10 cellular contexts compared by ENCODE assay signal in genomic region chr5:93249651-93250289, GRCh38.
A peak's percentile ranks its signal among the peaks of the same experiment; 100 is the strongest.
DNase-seq lines count a peak whose midpoint lies in the region; ATAC-seq and TF ChIP-seq lines count a peak whose summit lies in the region.
"Had no signal": no experiment of that assay in that cellular context is flagged by ENCODE, and none has a peak within 500 bp of the region (broad histone marks: within the 10 kb centered on the region; RNA-seq: fewer than 3 reads in every experiment).

No MANE protein-coding gene starts in this region.

- no peaks in the 10 kb centered on the region for H3K36me3 ChIP-seq in adrenal gland (replicated peaks in 1 of 2)

- no peaks in the 10 kb centered on the region for H3K36me3 Mint-ChIP-seq in CD4-positive, alpha-beta T cell (ENCODE audit: low read depth)

- no peak for TF ChIP-seq POLR2A in adrenal gland (IDR thresholded peaks at IDR 0.05)
- no peak for TF ChIP-seq POLR2A in erythroblast (IDR thresholded peaks at IDR 0.05; ENCODE audit: low read length)

- CTCF ChIA-PET in HEK293T (lab: Yijun Ruan, JAX): interaction anchor here (1.1 kb wide), 1 partner anchor 551 kb away, joined by 4 read pairs; no protein-coding TSS in a partner anchor
- CTCF ChIA-PET in CD4-positive, alpha-beta T cell (lab: Charles Lee): no interaction called here

- peak; percentile 41 for ATAC-seq in sciatic nerve
- ATAC-seq in GM18861 (IDR thresholded peaks at IDR 0.05; ENCODE audit: unreplicated experiment): no peak
- ATAC-seq in CD4-positive, alpha-beta T cell (ENCODE audit: poor library complexity): no peak

- H3K27ac Mint-ChIP-seq in CD4-positive, alpha-beta T cell: no peak overlapping the region

- WGBS in adrenal gland, 4 donors: 30 to 42% (median 36%) methylated on average over 11 of the region's 11 CpGs

- H3K27me3 ChIP-seq in adrenal gland: no peaks in the 10 kb centered on the region
- H3K27me3 ChIP-seq in CD4-positive, alpha-beta T cell (ENCODE audit: control insufficient read depth, insufficient read depth, low read length): no peaks in the 10 kb centered on the region

- H3K4me1 ChIP-seq in adrenal gland (replicated peaks in 1 of 2): peaks cover 0 to 9% of the 10 kb centered on the region in 2 donors

- no peaks in the 10 kb centered on the region for H3K9me3 ChIP-seq in adrenal gland (replicated peaks in 1 of 3)
- no peaks in the 10 kb centered on the region for H3K9me3 ChIP-seq in CD4-positive, alpha-beta T cell (ENCODE audit: control insufficient read depth, low read length)

- no peaks in the 10 kb centered on the region for H3K27me3 Mint-ChIP-seq in CD4-positive, alpha-beta T cell

- H3K9me3 Mint-ChIP-seq in CD4-positive, alpha-beta T cell: no peaks in the 10 kb centered on the region

- DNase-seq in HEK293T (ENCODE audit: extremely low spot score): peak; percentile 37
- peak in 1 of 7 donors; percentile 16 for DNase-seq in adrenal gland
- peak; percentile 76 for DNase-seq in iris pigment epithelial cell (ENCODE audit: low read depth)
- DNase-seq in sciatic nerve (ENCODE audit: low spot score): no peak
- DNase-seq in CD4-positive, alpha-beta T cell: no peak
- DNase-seq in DMS 273 (lab: John Stamatoyannopoulos, UW; ENCODE audit: unreplicated experiment): no peak
- DNase-seq in erythroblast (lab: John Stamatoyannopoulos, UW): no peak
- DNase-seq: mesendoderm, NCI-H1092 had no signal

- no peak overlapping the region for H3K4me3 Mint-ChIP-seq in CD4-positive, alpha-beta T cell

- POLR2A ChIA-PET in HEK293T (lab: Yijun Ruan, JAX): no interaction called here
- POLR2A ChIA-PET in CD4-positive, alpha-beta T cell (lab: Charles Lee): no interaction called here

- intact Hi-C loops in adrenal gland (cut with DNase I): no loop called here
- intact Hi-C loops in sciatic nerve (cut with DNase I): no loop called here
- intact Hi-C loops in CD4-positive, alpha-beta T cell (cut with DNase I, micrococcal nuclease): no loop called here

- no peak for TF ChIP-seq CTCF in adrenal gland (IDR thresholded peaks at IDR 0.05)
- TF ChIP-seq CTCF in CD4-positive, alpha-beta T cell (IDR thresholded peaks at IDR 0.05): no peak

- H3K4me1 Mint-ChIP-seq in CD4-positive, alpha-beta T cell (ENCODE audit: low read depth): no peaks in the 10 kb centered on the region

- peak overlapping the region; percentile 6 to 86 (median 56) for H3K27ac ChIP-seq in adrenal gland
- H3K27ac ChIP-seq in CD4-positive, alpha-beta T cell (ENCODE audit: low read depth, low read length): no peak overlapping the region

- H3K4me3 ChIP-seq in adrenal gland: peak overlapping the region in 1 of 4 donors; percentile 50

TF ChIP-seq in HEK293T, 16 proteins besides CTCF, POLR2A, EP300 and RAD21:
- TF ChIP-seq HDGF (IDR thresholded peaks at IDR 0.05; ENCODE audit: borderline replicate concordance) (no peak), FOXK2 (IDR thresholded peaks at IDR 0.05) (no peak), ZNF384 (IDR thresholded peaks at IDR 0.05) (no peak), NFRKB (IDR thresholded peaks at IDR 0.05) (no peak), BHLHE40 (IDR thresholded peaks at IDR 0.05; ENCODE audit: borderline replicate concordance) (no peak), FOXM1 (IDR thresholded peaks at IDR 0.05; ENCODE audit: borderline replicate concordance) (no peak), LEF1 (IDR thresholded peaks at IDR 0.05; ENCODE audit: borderline replicate concordance) (no peak), SP1 (IDR thresholded peaks at IDR 0.05) (no peak), ELF4 (IDR thresholded peaks at IDR 0.05) (no peak), L3MBTL2 (conservative IDR thresholded peaks at IDR 0.05) (no peak), PKNOX1 (IDR thresholded peaks at IDR 0.05) (no peak), SUZ12 (IDR thresholded peaks at IDR 0.05) (no peak), CTBP1 (IDR thresholded peaks at IDR 0.05; ENCODE audit: borderline replicate concordance) (no peak)

Comparison
In these comparisons a context has a peak if more than half of its experiments do, and no peak if none do; other contexts are left out.
1. DNase-seq: peak in HEK293T (single experiment) and iris pigment epithelial cell (single experiment); none in sciatic nerve (single experiment), CD4-positive, alpha-beta T cell (0 of 10), DMS 273 (single experiment) and erythroblast (0 of 2).